43 cellular contexts compared by ENCODE assay signal in genomic region chr5:1261643-1262042, GRCh38. TPM values are rescaled to one million over a fixed set of nuclear protein-coding genes. Genes with fewer than 3 reads are reported as not detected.
"Had no signal": no experiment of that assay in that cellular context is flagged by ENCODE, and none has a peak within 500 bp of the region (broad histone marks: within the 10 kb centered on the region; RNA-seq: fewer than 3 reads in every experiment).

No MANE protein-coding gene starts in this region.

- ATAC-seq: activated naive CD4-positive, alpha-beta T cell treated with anti-CD3 and anti-CD28 coated beads, Interleukin-2, amount 50 U/mL, for 72 hours; activated naive CD8-positive, alpha-beta T cell treated with anti-CD3 and anti-CD28 coated beads, Interleukin-2, amount 50 U/mL, for 24 hours; activated T-cell treated with anti-CD3 and anti-CD28 coated beads, Interleukin-2, amount 50 U/mL, for 4 hours; activated T-cell treated with anti-CD3 and anti-CD28 coated beads, Interleukin-2, amount 50 U/mL, for 72 hours; activated T-helper 17 cell treated with anti-CD3 and anti-CD28 coated beads, Interleukin-2, amount 50 U/mL, for 72 hours; body of pancreas had no signal

- H3K27me3 Mint-ChIP-seq: activated naive CD4-positive, alpha-beta T cell treated with anti-CD3 and anti-CD28 coated beads, Interleukin-2, amount 50 U/mL, for 24 hours; activated naive CD8-positive, alpha-beta T cell; activated naive CD8-positive, alpha-beta T cell treated with anti-CD3 and anti-CD28 coated beads for 36 hours; activated naive CD8-positive, alpha-beta T cell treated with anti-CD3 and anti-CD28 coated beads, Interleukin-2, amount 50 U/mL, for 24 hours; activated T-cell treated with anti-CD3 and anti-CD28 coated beads, Interleukin-2, amount 50 U/mL, for 24 hours; activated T-helper 17 cell treated with anti-CD3 and anti-CD28 coated beads, Interleukin-2, amount 50 U/mL, for 72 hours; central memory CD8-positive, alpha-beta T cell had no signal

- DNase-seq: activated effector memory CD4-positive, alpha-beta T cell treated with anti-CD3 and anti-CD28 coated beads, Interleukin-2, amount 50 U/mL, for 16 hours; activated effector memory CD4-positive, alpha-beta T cell treated with Interleukin-2 at 50 U/mL for 16 hours; activated gamma-delta T cell; activated gamma-delta T cell treated with Interleukin-2 at 50 U/mL for 16 hours; activated naive CD4-positive, alpha-beta T cell; activated naive CD4-positive, alpha-beta T cell treated with anti-CD3 and anti-CD28 coated beads for 36 hours; activated naive CD4-positive, alpha-beta T cell treated with anti-CD3 and anti-CD28 coated beads, Interleukin-2, amount 10 ng/mL, durations not matched to agents 7 days and 5 days; activated naive CD4-positive, alpha-beta T cell treated with anti-CD3 and anti-CD28 coated beads, Interleukin-2, amount 50 U/mL, for 16 hours; activated naive CD4-positive, alpha-beta T cell treated with Interleukin-2 at 50 U/mL for 16 hours; activated naive CD8-positive, alpha-beta T cell treated with anti-CD3 and anti-CD28 coated beads for 36 hours; activated naive CD8-positive, alpha-beta T cell treated with anti-CD3 and anti-CD28 coated beads, Interleukin-2, amount 10 ng/mL, durations not matched to agents 7 days and 5 days; activated naive CD8-positive, alpha-beta T cell treated with anti-CD3 and anti-CD28 coated beads, Interleukin-2, amount 50 U/mL, for 24 hours; activated T-cell treated with anti-CD3 and anti-CD28 coated beads, Interleukin-2, amount 50 U/mL, for 1 hour; activated T-cell treated with anti-CD3 and anti-CD28 coated beads, Interleukin-2, amount 50 U/mL, for 24 hours; activated T-cell treated with anti-CD3 and anti-CD28 coated beads, Interleukin-2, amount 50 U/mL, for 4 hours; activated T-cell treated with anti-CD3 and anti-CD28 coated beads, Interleukin-2, amount 50 U/mL, for 48 hours; activated T-cell treated with anti-CD3 and anti-CD28 coated beads, Interleukin-2, amount 50 U/mL, for 72 hours; adrenal gland; amniotic stem cell; amygdala; anterior cingulate cortex; aorta; body of pancreas; brain microvascular endothelial cell; caudate nucleus; central memory CD4-positive, alpha-beta T cell; cerebellar nuclear complex had no signal

- H3K9me3 ChIP-seq: adrenal gland, body of pancreas had no signal

- H3K36me3 Mint-ChIP-seq: activated naive CD4-positive, alpha-beta T cell treated with anti-CD3 and anti-CD28 coated beads, Interleukin-2, amount 10 ng/mL, durations not matched to agents 7 days and 5 days; activated naive CD4-positive, alpha-beta T cell treated with anti-CD3 and anti-CD28 coated beads, Interleukin-2, amount 50 U/mL, for 24 hours; brain had no signal

- H3K4me1 Mint-ChIP-seq: activated naive CD4-positive, alpha-beta T cell treated with anti-CD3 and anti-CD28 coated beads, Interleukin-2, amount 10 ng/mL, durations not matched to agents 7 days and 5 days; activated naive CD4-positive, alpha-beta T cell treated with anti-CD3 and anti-CD28 coated beads, Interleukin-2, amount 50 U/mL, for 24 hours; activated naive CD8-positive, alpha-beta T cell treated with anti-CD3 and anti-CD28 coated beads for 36 hours; activated naive CD8-positive, alpha-beta T cell treated with anti-CD3 and anti-CD28 coated beads, Interleukin-2, amount 10 ng/mL, durations not matched to agents 7 days and 5 days; activated naive CD8-positive, alpha-beta T cell treated with anti-CD3 and anti-CD28 coated beads, Interleukin-2, amount 50 U/mL, for 24 hours; activated T-helper 17 cell treated with anti-CD3 and anti-CD28 coated beads, Interleukin-2, amount 50 U/mL, for 72 hours; brain had no signal

- H3K27me3 ChIP-seq: adrenal gland, ascending aorta, body of pancreas, brain microvascular endothelial cell, cardiac muscle cell had no signal

- H3K4me1 ChIP-seq: adrenal gland, ascending aorta, body of pancreas, breast epithelium had no signal

- H3K4me3 Mint-ChIP-seq: activated naive CD4-positive, alpha-beta T cell treated with anti-CD3 and anti-CD28 coated beads for 36 hours; activated naive CD4-positive, alpha-beta T cell treated with anti-CD3 and anti-CD28 coated beads, Interleukin-2, amount 10 ng/mL, durations not matched to agents 7 days and 5 days; activated naive CD4-positive, alpha-beta T cell treated with anti-CD3 and anti-CD28 coated beads, Interleukin-2, amount 50 U/mL, for 24 hours; activated naive CD8-positive, alpha-beta T cell; activated naive CD8-positive, alpha-beta T cell treated with anti-CD3 and anti-CD28 coated beads for 36 hours; activated naive CD8-positive, alpha-beta T cell treated with anti-CD3 and anti-CD28 coated beads, Interleukin-2, amount 10 ng/mL, durations not matched to agents 7 days and 5 days; activated naive CD8-positive, alpha-beta T cell treated with anti-CD3 and anti-CD28 coated beads, Interleukin-2, amount 50 U/mL, for 24 hours; activated T-cell treated with anti-CD3 and anti-CD28 coated beads, Interleukin-2, amount 50 U/mL, for 24 hours; activated T-cell treated with anti-CD3 and anti-CD28 coated beads, Interleukin-2, amount 50 U/mL, for 4 hours; activated T-cell treated with anti-CD3 and anti-CD28 coated beads, Interleukin-2, amount 50 U/mL, for 72 hours; activated T-helper 1 cell treated with anti-CD3 and anti-CD28 coated beads, Interleukin-12 subunit alpha, Interleukin-12 subunit beta, Interleukin-2, Interleukin-4 antibody, amounts not matched to agents 30 ng/mL and 10 ng/mL and 1 ng/mL, durations not matched to agents 14 hours and 24 hours and 36 hours; activated T-helper 17 cell treated with anti-CD3 and anti-CD28 coated beads, Interleukin-2, amount 50 U/mL, for 72 hours; brain; central memory CD8-positive, alpha-beta T cell had no signal

- H3K4me3 ChIP-seq: adrenal gland, ascending aorta, body of pancreas, breast epithelium, cardiac muscle cell had no signal

- H3K27ac Mint-ChIP-seq: activated naive CD4-positive, alpha-beta T cell treated with anti-CD3 and anti-CD28 coated beads for 36 hours; activated naive CD4-positive, alpha-beta T cell treated with anti-CD3 and anti-CD28 coated beads, Interleukin-2, amount 10 ng/mL, durations not matched to agents 7 days and 5 days; activated naive CD4-positive, alpha-beta T cell treated with anti-CD3 and anti-CD28 coated beads, Interleukin-2, amount 50 U/mL, for 24 hours; activated naive CD4-positive, alpha-beta T cell treated with anti-CD3 and anti-CD28 coated beads, Interleukin-2, amount 50 U/mL, for 72 hours; activated naive CD8-positive, alpha-beta T cell treated with anti-CD3 and anti-CD28 coated beads for 36 hours; activated naive CD8-positive, alpha-beta T cell treated with anti-CD3 and anti-CD28 coated beads, Interleukin-2, amount 10 ng/mL, durations not matched to agents 7 days and 5 days; activated naive CD8-positive, alpha-beta T cell treated with anti-CD3 and anti-CD28 coated beads, Interleukin-2, amount 50 U/mL, for 24 hours; activated T-cell treated with anti-CD3 and anti-CD28 coated beads, Interleukin-2, amount 50 U/mL, for 24 hours; activated T-cell treated with anti-CD3 and anti-CD28 coated beads, Interleukin-2, amount 50 U/mL, for 72 hours; activated T-helper 1 cell treated with anti-CD3 and anti-CD28 coated beads, Interleukin-12 subunit alpha, Interleukin-12 subunit beta, Interleukin-2, Interleukin-4 antibody, amounts not matched to agents 30 ng/mL and 10 ng/mL and 1 ng/mL, durations not matched to agents 14 hours and 24 hours and 36 hours; activated T-helper 17 cell treated with anti-CD3 and anti-CD28 coated beads, Interleukin-2, amount 50 U/mL, for 72 hours; activated T-helper 2 cell treated with anti-CD3 and anti-CD28 coated beads, Interferon-gamma antibody, Interleukin-2, Interleukin-4, amounts not matched to agents 10 μg/mL and 5 μg/mL and 100 μg/mL, durations not matched to agents 14 hours and 24 hours and 36 hours; brain had no signal

- H3K27ac ChIP-seq: adrenal gland, ascending aorta, body of pancreas, brain microvascular endothelial cell, breast epithelium, cardiac muscle cell had no signal

RNA-seq across cellular contexts. Expression of gene TERT, which starts 33.2 kb away (rescaled TPM):
- total RNA-seq: aorta, ascending aorta, body of pancreas, bronchial epithelial cell, cerebellum, chondrocyte had no signal
- polyA plus RNA-seq: adrenal gland, aorta, cardiac muscle cell had no signal

RNA-seq across cellular contexts. Expression of gene SLC6A18, which starts 36.5 kb away (rescaled TPM):
- total RNA-seq: activated naive CD4-positive, alpha-beta T cell treated with anti-CD3 and anti-CD28 coated beads for 36 hours; activated naive CD4-positive, alpha-beta T cell treated with anti-CD3 and anti-CD28 coated beads, Interleukin-2, amount 50 U/mL, for 72 hours; activated naive CD8-positive, alpha-beta T cell treated with anti-CD3 and anti-CD28 coated beads for 36 hours; activated naive CD8-positive, alpha-beta T cell treated with anti-CD3 and anti-CD28 coated beads, Interleukin-2, amount 10 ng/mL, durations not matched to agents 7 days and 5 days; activated T-cell treated with anti-CD3 and anti-CD28 coated beads, Interleukin-2, amount 50 U/mL, for 4 hours; activated T-cell treated with anti-CD3 and anti-CD28 coated beads, Interleukin-2, amount 50 U/mL, for 72 hours; activated T-helper 1 cell treated with anti-CD3 and anti-CD28 coated beads, Interleukin-12 subunit alpha, Interleukin-12 subunit beta, Interleukin-2, Interleukin-4 antibody, amounts not matched to agents 30 ng/mL and 10 ng/mL and 1 ng/mL, durations not matched to agents 14 hours and 24 hours and 36 hours; activated T-helper 17 cell treated with anti-CD3 and anti-CD28 coated beads, Interleukin-2, amount 50 U/mL, for 72 hours; activated T-helper 2 cell treated with anti-CD3 and anti-CD28 coated beads, Interferon-gamma antibody, Interleukin-2, Interleukin-4, amounts not matched to agents 10 μg/mL and 5 μg/mL and 100 μg/mL, durations not matched to agents 14 hours and 24 hours and 36 hours; adrenal gland; aorta; ascending aorta; astrocyte; body of pancreas; breast epithelium; bronchial epithelial cell; cardiac muscle cell; cerebellum; chondrocyte had no signal
- polyA plus RNA-seq: adipose tissue, adrenal gland, aorta, cardiac muscle cell had no signal
